ENCODE assay signal across 11 cellular contexts in the genomic region with DNA sequence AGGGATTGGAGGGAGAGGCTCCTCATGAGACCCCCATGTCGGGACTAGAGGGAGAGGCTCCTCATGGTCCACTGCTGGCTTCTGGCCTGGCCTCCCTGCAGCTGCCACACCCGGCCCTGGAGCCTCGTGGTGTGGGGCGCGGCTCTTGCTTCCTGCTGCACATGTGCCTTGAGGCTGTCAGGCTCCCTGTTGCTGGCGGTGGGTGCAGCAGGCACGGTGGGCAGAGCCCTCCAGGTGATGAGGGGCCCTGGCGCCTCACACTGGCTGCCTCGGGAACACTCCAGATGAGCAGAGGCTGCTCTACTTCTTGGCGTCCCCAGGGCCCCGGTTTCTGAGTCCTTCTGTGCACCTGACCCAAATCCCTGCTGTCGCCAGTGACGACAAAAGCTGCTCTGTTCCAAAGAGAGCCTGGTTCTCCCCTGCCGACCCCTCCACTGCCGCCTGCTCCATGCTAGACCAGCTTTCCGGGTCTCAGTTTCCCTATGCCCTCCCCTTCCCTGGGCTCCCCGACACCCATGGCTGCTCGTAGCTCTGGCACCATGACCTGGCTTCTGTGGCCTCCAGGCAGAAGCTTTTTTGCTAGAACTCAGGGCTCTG. TPM values are rescaled to one million over a fixed set of nuclear protein-coding genes. Genes with fewer than 3 reads are reported as not detected.
DNase-seq lines count a peak whose midpoint lies in the region; ATAC-seq, FAIRE-seq and TF ChIP-seq lines count a peak whose summit lies in the region.
"Had no signal": no experiment of that assay in that cellular context is flagged by ENCODE, and none has a peak within 500 bp of the region (broad histone marks: within the 10 kb centered on the region; RNA-seq: fewer than 3 reads in every experiment).

No MANE protein-coding gene starts in this region.

- H3K27me3 ChIP-seq in SK-N-SH (ENCODE audit: insufficient read depth) = no peaks in the 10 kb centered on the region
- no peaks in the 10 kb centered on the region for H3K27me3 ChIP-seq in breast epithelium
- H3K27me3 ChIP-seq in pancreas = no peaks in the 10 kb centered on the region

- H3K4me1 ChIP-seq in SK-N-SH (ENCODE audit: control insufficient read depth in 1 of 2, insufficient read depth in 2 of 2, low read depth in 1 of 2, low read length in 1 of 2) (peaks cover 0 to 13% of the 10 kb centered on the region in 2 experiments; a peak in 1 of 4 replicates), breast epithelium (no peaks in the 10 kb centered on the region), pancreas (no peaks in the 10 kb centered on the region)
- H3K4me1 ChIP-seq: tibial artery had no signal

- no peak for FAIRE-seq in pancreas (lab: Jason Lieb, UNC)

- H3K9me2 ChIP-seq in SK-N-SH = no peaks in the 10 kb centered on the region

- H3F3A ChIP-seq in SK-N-SH (replicated peaks; ENCODE audit: insufficient read depth) = no peaks in the 10 kb centered on the region

- TF ChIP-seq EP300 in SK-N-SH (IDR thresholded peaks at IDR 0.05; ENCODE audit: borderline replicate concordance in 1 of 2, low read depth in 1 of 2, low read length in 1 of 2) = no peak

- peak overlapping the region in 1 of 2 experiments; percentile 48; a peak in 1 of 4 replicates for H3K27ac ChIP-seq in SK-N-SH (ENCODE audit: low read depth in 2 of 2, low read length in 1 of 2)
- peak overlapping the region; percentile 68 to 69 for H3K27ac ChIP-seq in breast epithelium
- peak overlapping the region in 3 of 4 donors; percentile 36 to 58 (median 39) for H3K27ac ChIP-seq in pancreas
- H3K27ac ChIP-seq: tibial artery had no signal

- no peak overlapping the region for H2AFZ ChIP-seq in SK-N-SH (ENCODE audit: low read depth)

- H3K9ac ChIP-seq in SK-N-SH = no peak overlapping the region

- DNase-seq in SK-N-SH (no peak), NCI-H2171 treated with DMSO at 0.1 percent for 48 hours (lab: John Stamatoyannopoulos, UW) (peak; percentile 49), breast epithelium (ENCODE audit: low spot score in 2 of 2) (no peak), pancreas (no peak), DMS53 (lab: John Stamatoyannopoulos, UW) (no peak)
- DNase-seq: retina, SW 1271, tibial artery had no signal

- 77% methylated on average over 6 of the region's 18 CpGs for WGBS in SK-N-SH (ENCODE audit: low lambda C conversion rate)
- 42 to 50% methylated on average over 18 of the region's 18 CpGs for WGBS in pancreas, 2 donors

- ATAC-seq in SK-N-SH treated with all-trans-retinoic acid at 6 μM for 48 hours (peak; percentile 18; the same call in 2 of the 3 replicates), pancreas (peak; percentile 20 to 29 (median 22)), HG03432 (IDR thresholded peaks at IDR 0.05; ENCODE audit: unreplicated experiment) (no peak), GM19467 (IDR thresholded peaks at IDR 0.05; ENCODE audit: unreplicated experiment) (no peak)

- POLR2A ChIA-PET in SK-N-SH (lab: Yijun Ruan, JAX) = no interaction called here

- H3K9me3 ChIP-seq in SK-N-SH (no peaks in the 10 kb centered on the region), breast epithelium (no peaks in the 10 kb centered on the region), pancreas (no peaks in the 10 kb centered on the region)
- H3K9me3 ChIP-seq: tibial artery had no signal

- H3K36me3 ChIP-seq in SK-N-SH (replicated peaks in 1 of 2; ENCODE audit: control insufficient read depth in 1 of 2, insufficient read depth in 2 of 2, low read length in 1 of 2) (no peaks in the 10 kb centered on the region), breast epithelium (no peaks in the 10 kb centered on the region), pancreas (no peaks in the 10 kb centered on the region)
- H3K36me3 ChIP-seq: tibial artery had no signal

- CTCF ChIA-PET in SK-N-SH (lab: Yijun Ruan, JAX) = interaction anchor here (1.3 kb wide), 1 partner anchor 37 kb away, joined by 3 read pairs; no protein-coding TSS in a partner anchor

- TF ChIP-seq RAD21 in SK-N-SH (IDR thresholded peaks at IDR 0.05; ENCODE audit: low read length) = no peak

- intact Hi-C loops in breast epithelium (cut with DNase I; ENCODE audit: low total_unique reads) = no loop called here
- intact Hi-C loops in pancreas (cut with DNase I) = no loop called here

- no peaks in the 10 kb centered on the region for H3K79me2 ChIP-seq in SK-N-SH (ENCODE audit: insufficient read depth)

- H4K20me1 ChIP-seq in SK-N-SH (ENCODE audit: insufficient read depth) = no peaks in the 10 kb centered on the region

- no peak overlapping the region for H3K4me2 ChIP-seq in SK-N-SH

- H3K4me3 ChIP-seq in SK-N-SH (ENCODE audit: low read depth in 2 of 2, low read length in 1 of 2) (no peak overlapping the region), breast epithelium (peak overlapping the region in 2 of 3 donors; percentile 49 to 61), pancreas (peak overlapping the region; percentile 5 to 40 (median 12))
- H3K4me3 ChIP-seq: tibial artery had no signal

- no peak for TF ChIP-seq CTCF in SK-N-SH (IDR thresholded peaks at IDR 0.05)
- no peak for TF ChIP-seq CTCF in breast epithelium (IDR thresholded peaks at IDR 0.05)
- no peak for TF ChIP-seq CTCF in pancreas (IDR thresholded peaks at IDR 0.05)

- TF ChIP-seq POLR2A in breast epithelium (IDR thresholded peaks at IDR 0.05) = no peak

TF ChIP-seq in SK-N-SH treated with all-trans-retinoic acid at 6 μM for 48 hours, 23 proteins besides CTCF, POLR2A, EP300 and RAD21 (continues in another document):
- TF ChIP-seq CSRNP3 (CRISPR knock-in tag; IDR thresholded peaks at IDR 0.05) (no peak), ZFP30 (CRISPR knock-in tag; IDR thresholded peaks at IDR 0.05) (no peak), TCF4 (CRISPR knock-in tag; IDR thresholded peaks at IDR 0.05; ENCODE audit: borderline replicate concordance) (no peak), ZNF70 (CRISPR knock-in tag; IDR thresholded peaks at IDR 0.05) (no peak)

TF ChIP-seq in SK-N-SH, 30 proteins besides CTCF, POLR2A, EP300 and RAD21 (continues in another document):
- TF ChIP-seq CHD2 (IDR thresholded peaks at IDR 0.05; ENCODE audit: low read length, partially characterized antibody) = no peak
- TF ChIP-seq SIN3A (IDR thresholded peaks at IDR 0.05; ENCODE audit: borderline replicate concordance, low read depth, low read length) = no peak
- TF ChIP-seq NFIC (IDR thresholded peaks at IDR 0.05; ENCODE audit: borderline replicate concordance) = no peak
- no peak for TF ChIP-seq TCF12 (IDR thresholded peaks at IDR 0.05)
- no peak for TF ChIP-seq FOXM1 (IDR thresholded peaks at IDR 0.05; ENCODE audit: low read depth)
- no peak for TF ChIP-seq REST (IDR thresholded peaks at IDR 0.05; ENCODE audit: low read depth, low read length)
- TF ChIP-seq MEF2A (IDR thresholded peaks at IDR 0.05; ENCODE audit: borderline replicate concordance, low read depth) = no peak

RNA-seq across cellular contexts. Expression of gene ATAD3B, which starts 9.7 kb away (rescaled TPM):
- 47.6 and 71.6 TPM in 2 replicates for polyA plus RNA-seq in SK-N-SH (2012; rRNA removed)
- polyA plus RNA-seq in SK-N-SH (2012; cell fraction: cytosol; rRNA removed) = 13.5 and 13.8 TPM in 2 replicates
- polyA plus RNA-seq in SK-N-SH (2012; cell fraction: nucleus; rRNA removed) = 255 and 261 TPM in 2 replicates
- total RNA-seq in breast epithelium = 10 to 100 TPM in 2 of 3 donors, 1 to 10 TPM in 1; 9.9 to 22.9 (median 22.4) TPM
- 10 to 100 TPM in 4 of 6 donors, 1 to 10 TPM in 2; 4.4 to 14.1 (median 11.5) TPM for total RNA-seq in pancreas
- 10 to 100 TPM; 57.2 to 78.9 TPM for polyA plus RNA-seq in pancreas

RNA-seq across cellular contexts. Expression of gene ATAD3C, which starts 12.3 kb away (rescaled TPM):
- 0.38 and 0.49 TPM in 2 replicates for polyA plus RNA-seq in SK-N-SH (2012; rRNA removed)
- polyA plus RNA-seq in SK-N-SH (2012; cell fraction: cytosol; rRNA removed) = 0.22 and 0.27 TPM in 2 replicates
- polyA plus RNA-seq in SK-N-SH (2012; cell fraction: nucleus; rRNA removed) = 0.37 and 0.52 TPM in 2 replicates
- total RNA-seq in breast epithelium = 1 to 10 TPM; 1.9 to 8.5 (median 4.3) TPM
- total RNA-seq in pancreas = 1 to 10 TPM; 2.4 to 9.5 (median 5.8) TPM
- polyA plus RNA-seq in pancreas = 10 to 100 TPM; 11.4 to 22.0 TPM

RNA-seq across cellular contexts. Expression of gene VWA1, which starts 26.3 kb away (rescaled TPM):
- polyA plus RNA-seq in SK-N-SH (2012; rRNA removed) = 5.3 and 7.4 TPM in 2 replicates
- 3.2 and 5.0 TPM in 2 replicates for polyA plus RNA-seq in SK-N-SH (2012; cell fraction: cytosol; rRNA removed)
- polyA plus RNA-seq in SK-N-SH (2012; cell fraction: nucleus; rRNA removed) = 5.7 and 8.5 TPM in 2 replicates
- 10 to 100 TPM; 13.0 to 44.8 (median 35.7) TPM for total RNA-seq in breast epithelium
- 100 to 1,000 TPM in 2 of 6 donors, 10 to 100 TPM in 4; 25.4 to 138 (median 52.9) TPM for total RNA-seq in pancreas
- 10 to 100 TPM; 53.3 to 58.7 TPM for polyA plus RNA-seq in pancreas

RNA-seq across cellular contexts. Expression of gene ANKRD65, which starts 40.7 kb away (rescaled TPM):
- polyA plus RNA-seq in SK-N-SH (2012; rRNA removed) (0.06 and 0.07 TPM in 2 replicates), pancreas (10 to 100 TPM; 22.1 to 41.8 TPM)
- polyA plus RNA-seq in SK-N-SH (2012; cell fraction: cytosol; rRNA removed) = 0.04 and 0.05 TPM in 2 replicates
- 0.43 and 0.46 TPM in 2 replicates for polyA plus RNA-seq in SK-N-SH (2012; cell fraction: nucleus; rRNA removed)
- total RNA-seq in breast epithelium (10 to 100 TPM; 10.2 to 16.0 (median 12.2) TPM), pancreas (10 to 100 TPM in 3 of 6 donors, 1 to 10 TPM in 3; 2.3 to 16.1 (median 10.7) TPM)

RNA-seq across cellular contexts. Expression of gene ATAD3A, which starts 50.1 kb away (rescaled TPM):
- polyA plus RNA-seq in SK-N-SH (2012; rRNA removed) (34.1 and 40.2 TPM in 2 replicates), pancreas (10 to 100 TPM; 22.5 to 33.8 TPM)
- polyA plus RNA-seq in SK-N-SH (2012; cell fraction: cytosol; rRNA removed) = 17.6 and 25.1 TPM in 2 replicates
- polyA plus RNA-seq in SK-N-SH (2012; cell fraction: nucleus; rRNA removed) = 85.0 and 87.9 TPM in 2 replicates
- total RNA-seq in breast epithelium (10 to 100 TPM; 14.9 to 22.3 (median 15.5) TPM), pancreas (10 to 100 TPM in 5 of 6 donors, 1 to 10 TPM in 1; 8.0 to 18.0 (median 14.8) TPM)

Comparison
In these comparisons a context has a peak if more than half of its experiments do, and no peak if none do; other contexts are left out.
1. ATAC-seq: peak in SK-N-SH treated with all-trans-retinoic acid at 6 μM for 48 hours (single experiment) and pancreas (4 of 4); none in HG03432 (single experiment) and GM19467 (single experiment).
2. H3K4me3 ChIP-seq: peak in breast epithelium (2 of 3) and pancreas (4 of 4); none in SK-N-SH (0 of 2).